8 cellular contexts compared by ENCODE assay signal in genomic region chr3:131502530-131503327, GRCh38. TPM values are rescaled to one million over a fixed set of nuclear protein-coding genes. Genes with fewer than 3 reads are reported as not detected.
A peak's percentile ranks its signal among the peaks of the same experiment; 100 is the strongest.
DNase-seq lines count a peak whose midpoint lies in the region; ATAC-seq and TF ChIP-seq lines count a peak whose summit lies in the region.

Gene MRPL3, minus strand, starts transcription at chr3:131502971. Its CDS starts 150 bp downstream, at chr3:131502821.

- intact Hi-C loops in naive thymus-derived CD4-positive, alpha-beta T cell (cut with micrococcal nuclease): loop anchor here (1.0 to 10.0 kb wide), 9 partner anchors 121 to 1222 kb away; partner anchors contain the start of genes ASTE1 (in 2 of the 2), DNAJC13 (in 2 of the 2), NEK11 (in 2 of the 2) and NUDT16 (in 2 of the 2)

- H3K4me1 Mint-ChIP-seq in activated T-helper 17 cell treated with anti-CD3 and anti-CD28 coated beads, Interleukin-2, amount 50 U/mL, for 72 hours: peaks cover 18% of the 10 kb centered on the region
- peaks cover 15 to 65% (median 53%) of the 10 kb centered on the region in 7 donors for H3K4me1 Mint-ChIP-seq in naive thymus-derived CD4-positive, alpha-beta T cell
- peaks cover 30% of the 10 kb centered on the region for H3K4me1 Mint-ChIP-seq in stimulated activated memory B cell treated with anti-CD40 and anti-IgM and Interleukin-4, amounts not matched to agents 10 μg/mL and 1 μg/mL and 100 μg/mL, for 72 hours

- peak within 1 kb of the TSS; percentile 99 for H3K4me3 Mint-ChIP-seq in activated T-helper 17 cell treated with anti-CD3 and anti-CD28 coated beads, Interleukin-2, amount 50 U/mL, for 72 hours
- H3K4me3 Mint-ChIP-seq in naive thymus-derived CD4-positive, alpha-beta T cell: peak within 1 kb of the TSS; percentile 94 to 100 (median 98)
- H3K4me3 Mint-ChIP-seq in stimulated activated memory B cell treated with anti-CD40 and anti-IgM and Interleukin-4, amounts not matched to agents 10 μg/mL and 1 μg/mL and 100 μg/mL, for 72 hours: peak within 1 kb of the TSS; percentile 99

- no peaks in the 10 kb centered on the region for H3K9me3 ChIP-seq in naive thymus-derived CD4-positive, alpha-beta T cell (ENCODE audit: control insufficient read depth in 2 of 3, low read length in 3 of 3)

- peaks cover 52% of the 10 kb centered on the region for H3K36me3 Mint-ChIP-seq in activated T-helper 17 cell treated with anti-CD3 and anti-CD28 coated beads, Interleukin-2, amount 50 U/mL, for 72 hours (ENCODE audit: low read depth)
- H3K36me3 Mint-ChIP-seq in naive thymus-derived CD4-positive, alpha-beta T cell: peaks cover 8 to 22% (median 15%) of the 10 kb centered on the region in 5 donors
- H3K36me3 Mint-ChIP-seq in stimulated activated memory B cell treated with anti-CD40 and anti-IgM and Interleukin-4, amounts not matched to agents 10 μg/mL and 1 μg/mL and 100 μg/mL, for 72 hours: peaks cover 13% of the 10 kb centered on the region

- H3K36me3 ChIP-seq in naive thymus-derived CD4-positive, alpha-beta T cell (ENCODE audit: control insufficient read depth in 2 of 3, insufficient read depth in 3 of 3, low read length in 3 of 3): peaks cover 0 to 24% (median 19%) of the 10 kb centered on the region in 3 experiments

- ATAC-seq in activated T-helper 17 cell treated with anti-CD3 and anti-CD28 coated beads, Interleukin-2, amount 50 U/mL, for 72 hours (replicated peaks): peak; percentile 94
- peak; percentile 90 for ATAC-seq in naive thymus-derived CD4-positive, alpha-beta T cell
- peak; percentile 95 for ATAC-seq in stimulated activated memory B cell treated with anti-CD40 and anti-IgM and Interleukin-4, amounts not matched to agents 10 μg/mL and 1 μg/mL and 100 μg/mL, for 72 hours

- POLR2A ChIA-PET in RWPE1 (lab: Yijun Ruan, JAX; ENCODE audit: low non-redundant PET): no interaction called here
- POLR2A ChIA-PET in naive thymus-derived CD4-positive, alpha-beta T cell (lab: Charles Lee): no interaction called here

- no peaks in the 10 kb centered on the region for H3K27me3 ChIP-seq in naive thymus-derived CD4-positive, alpha-beta T cell (ENCODE audit: control insufficient read depth in 2 of 2, insufficient read depth in 2 of 2, low read length in 2 of 2)

- peak within 1 kb of the TSS; percentile 97 for H3K27ac Mint-ChIP-seq in activated T-helper 17 cell treated with anti-CD3 and anti-CD28 coated beads, Interleukin-2, amount 50 U/mL, for 72 hours
- peak within 1 kb of the TSS; percentile 86 to 98 (median 96) for H3K27ac Mint-ChIP-seq in naive thymus-derived CD4-positive, alpha-beta T cell
- H3K27ac Mint-ChIP-seq in stimulated activated memory B cell treated with anti-CD40 and anti-IgM and Interleukin-4, amounts not matched to agents 10 μg/mL and 1 μg/mL and 100 μg/mL, for 72 hours: peak within 1 kb of the TSS; percentile 99

- H3K4me3 ChIP-seq in fibroblast of mammary gland (ENCODE audit: control insufficient read depth, low read depth, low read length): peak within 1 kb of the TSS; percentile 99
- peak within 1 kb of the TSS; percentile 79 for H3K4me3 ChIP-seq in naive thymus-derived CD4-positive, alpha-beta T cell (ENCODE audit: low read length)

- CTCF ChIA-PET in RWPE1 (lab: Yijun Ruan, JAX): no interaction called here
- CTCF ChIA-PET in naive thymus-derived CD4-positive, alpha-beta T cell (lab: Charles Lee): no interaction called here

- TF ChIP-seq CTCF in RWPE1 (conservative IDR thresholded peaks at IDR 0.05; ENCODE audit: low read depth) (no peak), fibroblast of mammary gland (conservative IDR thresholded peaks at IDR 0.05; ENCODE audit: control insufficient read depth, insufficient read depth, low read depth, low read length) (no peak)

- DNase-seq in EH (ENCODE audit: low read depth) (peak; percentile 91), GOT3 (lab: John Stamatoyannopoulos, UW) (peak; percentile 40), LHCN-M2 (ENCODE audit: low read depth) (peak; percentile 86), RWPE1 (ENCODE audit: low spot score) (peak; percentile 82), fibroblast of mammary gland (ENCODE audit: low read depth) (peak; percentile 89)
- DNase-seq in naive thymus-derived CD4-positive, alpha-beta T cell: peak; percentile 68 to 82 (median 78)

- no peaks in the 10 kb centered on the region for H3K9me3 Mint-ChIP-seq in activated T-helper 17 cell treated with anti-CD3 and anti-CD28 coated beads, Interleukin-2, amount 50 U/mL, for 72 hours
- peaks cover 0 to 9% (median 0%) of the 10 kb centered on the region in 11 donors for H3K9me3 Mint-ChIP-seq in naive thymus-derived CD4-positive, alpha-beta T cell
- no peaks in the 10 kb centered on the region for H3K9me3 Mint-ChIP-seq in stimulated activated memory B cell treated with anti-CD40 and anti-IgM and Interleukin-4, amounts not matched to agents 10 μg/mL and 1 μg/mL and 100 μg/mL, for 72 hours

- H3K27ac ChIP-seq in RWPE1: peak within 1 kb of the TSS; percentile 67
- H3K27ac ChIP-seq in naive thymus-derived CD4-positive, alpha-beta T cell (ENCODE audit: low read depth, low read length): peak within 1 kb of the TSS; percentile 72

- H3K27me3 Mint-ChIP-seq in activated T-helper 17 cell treated with anti-CD3 and anti-CD28 coated beads, Interleukin-2, amount 50 U/mL, for 72 hours: no peaks in the 10 kb centered on the region
- no peaks in the 10 kb centered on the region for H3K27me3 Mint-ChIP-seq in naive thymus-derived CD4-positive, alpha-beta T cell
- H3K27me3 Mint-ChIP-seq in stimulated activated memory B cell treated with anti-CD40 and anti-IgM and Interleukin-4, amounts not matched to agents 10 μg/mL and 1 μg/mL and 100 μg/mL, for 72 hours: no peaks in the 10 kb centered on the region

- H3K4me1 ChIP-seq in naive thymus-derived CD4-positive, alpha-beta T cell (ENCODE audit: control insufficient read depth in 2 of 2, insufficient read depth in 2 of 2, low read length in 2 of 2): peaks cover 23% of the 10 kb centered on the region in 2 donors

RNA-seq across cellular contexts. Expression of gene MRPL3, which starts in this region (rescaled TPM):
- total RNA-seq in LHCN-M2 (2014; rRNA removed): 176 and 195 TPM in 2 replicates
- polyA plus RNA-seq in LHCN-M2 (2012): 56.0 TPM
- 100 to 1,000 TPM in 1 of 2 donors, 10 to 100 TPM in 1; 73.9 to 127 TPM for total RNA-seq in activated T-helper 17 cell treated with anti-CD3 and anti-CD28 coated beads, Interleukin-2, amount 50 U/mL, for 72 hours
- total RNA-seq in naive thymus-derived CD4-positive, alpha-beta T cell: 10 to 100 TPM; 33.8 to 79.2 (median 52.7) TPM
- polyA plus RNA-seq in naive thymus-derived CD4-positive, alpha-beta T cell: 10 to 100 TPM; 81.4 to 84.4 TPM

Comparison
In these comparisons a context has a peak if more than half of its experiments do, and no peak if none do; other contexts are left out.
1. Peak in every context shown above with its lines: DNase-seq, ATAC-seq, H3K4me3 ChIP-seq and H3K27ac ChIP-seq.
2. DNase-seq: peak in every context shown above with its lines; median percentile 91 in EH; 89 in fibroblast of mammary gland; 86 in LHCN-M2; 82 in RWPE1; 78 in naive thymus-derived CD4-positive, alpha-beta T cell; 40 in GOT3.